1 cellular context compared by ENCODE assay signal in genomic region chr9:104795082-104795481, GRCh38.
TF ChIP-seq lines count a peak whose summit lies in the region.

No MANE protein-coding gene starts in this region.

TF ChIP-seq in HepG2, 621 proteins besides CTCF, POLR2A, EP300 and RAD21:
- TF ChIP-seq CEBPB (IDR thresholded peaks at IDR 0.05; ENCODE audit: borderline replicate concordance, low read depth, low read length) = peak; percentile 45; the same call in 1 of the 2 replicates
- TF ChIP-seq ZKSCAN5 (CRISPR knock-in tag; IDR thresholded peaks at IDR 0.05) = no peak
- no peak for TF ChIP-seq ZNF17 (CRISPR knock-in tag; IDR thresholded peaks at IDR 0.05)
- TF ChIP-seq CBX2 (IDR thresholded peaks at IDR 0.05; ENCODE audit: low read depth, low read length) = no peak
- no peak for TF ChIP-seq CBX2 (CRISPR knock-in tag; IDR thresholded peaks at IDR 0.05; ENCODE audit: low read depth)
- TF ChIP-seq ZZZ3 (CRISPR knock-in tag; IDR thresholded peaks at IDR 0.05; ENCODE audit: borderline replicate concordance) = no peak
- 0 out of 2 replicates have a peak, but pooled peaks have one; percentile 11 for TF ChIP-seq CEBPG (CRISPR knock-in tag; IDR thresholded peaks at IDR 0.05)
- TF ChIP-seq ZFP90 (CRISPR knock-in tag; IDR thresholded peaks at IDR 0.05; ENCODE audit: borderline replicate concordance) = no peak
- TF ChIP-seq ZMYM2 (CRISPR knock-in tag; IDR thresholded peaks at IDR 0.05) = no peak
- no peak for TF ChIP-seq ZNF569 (CRISPR knock-in tag; IDR thresholded peaks at IDR 0.05; ENCODE audit: borderline replicate concordance)
